Comparison of ENCODE assay signal across 17 cellular contexts in the genomic region with DNA sequence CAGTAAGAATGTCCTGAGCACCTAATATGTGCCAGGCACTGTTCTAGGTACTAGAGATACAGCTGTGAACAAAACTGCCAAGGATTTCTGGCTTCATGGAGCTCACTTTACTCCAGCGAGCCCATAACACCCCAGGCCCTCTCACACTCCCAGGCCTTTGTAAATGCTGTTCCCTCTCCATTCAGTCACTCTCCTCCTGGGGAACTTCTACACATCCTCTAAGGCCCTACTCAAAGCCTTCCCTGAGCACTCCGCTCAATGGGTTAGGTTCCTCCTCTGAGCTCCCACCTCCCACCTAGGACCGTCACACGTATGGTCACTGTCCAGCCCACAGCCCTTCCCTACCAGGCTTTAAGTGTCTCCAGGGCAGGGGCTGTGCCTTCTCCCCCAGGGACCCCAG. TPM values are rescaled to one million over a fixed set of nuclear protein-coding genes. Genes with fewer than 3 reads are reported as not detected.
DNase-seq lines count a peak whose midpoint lies in the region; ATAC-seq and TF ChIP-seq lines count a peak whose summit lies in the region.
"Had no signal": no experiment of that assay in that cellular context is flagged by ENCODE, and none has a peak within 500 bp of the region (broad histone marks: within the 10 kb centered on the region; RNA-seq: fewer than 3 reads in every experiment).

No MANE protein-coding gene starts in this region.

- H3K36me3 ChIP-seq in breast epithelium = no peaks in the 10 kb centered on the region
- H3K36me3 ChIP-seq in uterus = no peaks in the 10 kb centered on the region
- H3K36me3 ChIP-seq: right atrium auricular region had no signal

- no peak for TF ChIP-seq POLR2A in breast epithelium (IDR thresholded peaks at IDR 0.05)
- no peak for TF ChIP-seq POLR2A in uterus (IDR thresholded peaks at IDR 0.05)

- in situ Hi-C loops in GM13977 (cut with MboI; ENCODE audit: low pct_unique_long_range_greater_than_20kb, low sequenced_read_pairs, unreplicated experiment) = no loop called here

- H3K27ac Mint-ChIP-seq in MCF 10A (ENCODE audit: low read depth, unreplicated experiment) = peak overlapping the region; percentile 37
- H3K27ac Mint-ChIP-seq in activated naive CD8-positive, alpha-beta T cell treated with anti-CD3 and anti-CD28 coated beads, Interleukin-2, amount 10 ng/mL, durations not matched to agents 7 days and 5 days = peak overlapping the region; percentile 76
- peak overlapping the region in 6 of 10 donors; percentile 5 to 85 (median 47) for H3K27ac Mint-ChIP-seq in naive thymus-derived CD8-positive, alpha-beta T cell

- no peak overlapping the region for H3K4me3 Mint-ChIP-seq in MCF 10A (ENCODE audit: unreplicated experiment)
- no peak overlapping the region for H3K4me3 Mint-ChIP-seq in activated naive CD8-positive, alpha-beta T cell treated with anti-CD3 and anti-CD28 coated beads, Interleukin-2, amount 10 ng/mL, durations not matched to agents 7 days and 5 days
- no peak overlapping the region for H3K4me3 Mint-ChIP-seq in naive thymus-derived CD8-positive, alpha-beta T cell

- TF ChIP-seq CTCF in MCF 10A (IDR thresholded peaks at IDR 0.05; ENCODE audit: unreplicated experiment) (no peak), breast epithelium (IDR thresholded peaks at IDR 0.05) (no peak), uterus (IDR thresholded peaks at IDR 0.05) (no peak), GM13977 (IDR thresholded peaks at IDR 0.05; ENCODE audit: extremely low read depth, insufficient read depth, missing control alignments) (no peak)

- H3K27me3 ChIP-seq in breast epithelium (no peaks in the 10 kb centered on the region), uterus (no peaks in the 10 kb centered on the region)
- H3K27me3 ChIP-seq: right atrium auricular region had no signal

- intact Hi-C loops in MCF 10A (cut with micrococcal nuclease) (no loop called here), breast epithelium (cut with DNase I; ENCODE audit: low total_unique reads) (no loop called here), uterus (cut with DNase I; ENCODE audit: low total_unique reads) (no loop called here)

- no peak overlapping the region for H3K4me3 ChIP-seq in breast epithelium
- H3K4me3 ChIP-seq in uterus = no peak overlapping the region
- H3K4me3 ChIP-seq: right atrium auricular region had no signal

- H3K4me1 Mint-ChIP-seq in MCF 10A (ENCODE audit: insufficient read depth, unreplicated experiment) = peaks cover 17% of the 10 kb centered on the region
- H3K4me1 Mint-ChIP-seq in activated naive CD8-positive, alpha-beta T cell treated with anti-CD3 and anti-CD28 coated beads, Interleukin-2, amount 10 ng/mL, durations not matched to agents 7 days and 5 days = peaks cover 37% of the 10 kb centered on the region
- H3K4me1 Mint-ChIP-seq in naive thymus-derived CD8-positive, alpha-beta T cell = peaks cover 15 to 43% (median 31%) of the 10 kb centered on the region in 4 donors

- H3K4me1 ChIP-seq in breast epithelium (no peaks in the 10 kb centered on the region), uterus (no peaks in the 10 kb centered on the region)

- no peaks in the 10 kb centered on the region for H3K9me3 Mint-ChIP-seq in MCF 10A (ENCODE audit: unreplicated experiment)
- H3K9me3 Mint-ChIP-seq in activated naive CD8-positive, alpha-beta T cell treated with anti-CD3 and anti-CD28 coated beads, Interleukin-2, amount 10 ng/mL, durations not matched to agents 7 days and 5 days = no peaks in the 10 kb centered on the region
- no peaks in the 10 kb centered on the region for H3K9me3 Mint-ChIP-seq in naive thymus-derived CD8-positive, alpha-beta T cell

- ATAC-seq in activated naive CD8-positive, alpha-beta T cell treated with anti-CD3 and anti-CD28 coated beads, Interleukin-2, amount 10 ng/mL, durations not matched to agents 7 days and 5 days (ENCODE audit: low read depth) = no peak
- no peak for ATAC-seq in naive thymus-derived CD8-positive, alpha-beta T cell
- ATAC-seq in GM21825 (IDR thresholded peaks at IDR 0.05; ENCODE audit: unreplicated experiment) = no peak
- ATAC-seq: left lobe of liver had no signal

- no peaks in the 10 kb centered on the region for H3K27me3 Mint-ChIP-seq in MCF 10A (ENCODE audit: insufficient read depth, unreplicated experiment)
- no peaks in the 10 kb centered on the region for H3K27me3 Mint-ChIP-seq in activated naive CD8-positive, alpha-beta T cell treated with anti-CD3 and anti-CD28 coated beads, Interleukin-2, amount 10 ng/mL, durations not matched to agents 7 days and 5 days
- no peaks in the 10 kb centered on the region for H3K27me3 Mint-ChIP-seq in naive thymus-derived CD8-positive, alpha-beta T cell

- POLR2A ChIA-PET in MCF 10A (lab: Yijun Ruan, JAX) = no interaction called here
- POLR2A ChIA-PET in activated naive CD8-positive, alpha-beta T cell treated with anti-CD3 and anti-CD28 coated beads, Interleukin-2, amount 10 ng/mL, durations not matched to agents 7 days and 5 days (lab: Charles Lee) = interaction anchor here (2.1 kb wide), 1 partner anchor 22 kb away, joined by 7 read pairs; no protein-coding TSS in a partner anchor
- POLR2A ChIA-PET in naive thymus-derived CD8-positive, alpha-beta T cell (lab: Charles Lee) = interaction anchor here (0.7 kb wide), 1 partner anchor 201 kb away, joined by 3 read pairs; no protein-coding TSS in a partner anchor

- no peaks in the 10 kb centered on the region for H3K9me3 ChIP-seq in breast epithelium
- no peaks in the 10 kb centered on the region for H3K9me3 ChIP-seq in uterus
- H3K9me3 ChIP-seq: right atrium auricular region had no signal

- peaks cover 4% of the 10 kb centered on the region for H3K36me3 Mint-ChIP-seq in MCF 10A (ENCODE audit: insufficient read depth, unreplicated experiment)
- peaks cover 8% of the 10 kb centered on the region for H3K36me3 Mint-ChIP-seq in activated naive CD8-positive, alpha-beta T cell treated with anti-CD3 and anti-CD28 coated beads, Interleukin-2, amount 10 ng/mL, durations not matched to agents 7 days and 5 days
- H3K36me3 Mint-ChIP-seq in naive thymus-derived CD8-positive, alpha-beta T cell = peaks cover 0 to 6% (median 0%) of the 10 kb centered on the region in 3 donors

- BruUV-seq in MCF 10A (replicated peaks; lab: Mats Ljungman, UMichigan) = no TSS peak

- CTCF ChIA-PET in MCF 10A (lab: Yijun Ruan, JAX) = interaction anchor here (0.6 to 2.0 kb wide), 3 partner anchors 24 to 228 kb away, joined by 3 to 11 read pairs (median 4); no protein-coding TSS in a partner anchor

- DNase-seq in MCF 10A (ENCODE audit: unreplicated experiment) (no peak), breast epithelium (ENCODE audit: low spot score in 2 of 2) (no peak), uterus (no peak), GM13977 (ENCODE audit: low spot score) (no peak)
- DNase-seq in activated naive CD8-positive, alpha-beta T cell treated with anti-CD3 and anti-CD28 coated beads, Interleukin-2, amount 10 ng/mL, durations not matched to agents 7 days and 5 days = no peak
- DNase-seq in naive thymus-derived CD8-positive, alpha-beta T cell = no peak
- DNase-seq in central memory CD4-positive, alpha-beta T cell = no peak
- DNase-seq: NCI-H1436 treated with DMSO at 0.1 percent for 48 hours; NCI-H446; stimulated activated CD4-positive, alpha-beta T cell treated with anti-CD3 and anti-CD28 coated beads, Interleukin-4, amount 100 ng/mL, for 24 hours; stimulated activated naive CD4-positive, alpha-beta T cell had no signal

- no peak overlapping the region for H3K27ac ChIP-seq in breast epithelium
- peak overlapping the region; percentile 74 to 76 for H3K27ac ChIP-seq in uterus
- H3K27ac ChIP-seq: KMS-11, right atrium auricular region, VCaP had no signal

RNA-seq across cellular contexts. Expression of a gene that starts 27.2 kb away (rescaled TPM):
- total RNA-seq in MCF 10A (2022) (0.81 and 1.6 TPM in 2 replicates), breast epithelium (1 to 10 TPM in 1 of 3 donors, under 1 TPM in 2; 0.80 to 1.3 (median 0.88) TPM), uterus (10 to 100 TPM in 1 of 4 donors, 1 to 10 TPM in 1, under 1 TPM in 1, not detected in 1; 0.29 to 16.9 (median 4.5) TPM)
- total RNA-seq in activated naive CD8-positive, alpha-beta T cell treated with anti-CD3 and anti-CD28 coated beads, Interleukin-2, amount 10 ng/mL, durations not matched to agents 7 days and 5 days = 10 to 100 TPM; 15.2 to 15.8 TPM
- total RNA-seq in naive thymus-derived CD8-positive, alpha-beta T cell = 1 to 10 TPM; 3.2 TPM
- 1 to 10 TPM in 1 of 3 donors, under 1 TPM in 2; 0.09 to 1.7 (median 0.20) TPM for polyA plus RNA-seq in naive thymus-derived CD8-positive, alpha-beta T cell

RNA-seq across cellular contexts. Expression of a gene that starts 39.1 kb away (rescaled TPM):
- total RNA-seq in MCF 10A (2022) = not detected in 2 replicates
- total RNA-seq in breast epithelium = 1 to 10 TPM; 1.1 to 4.6 (median 1.3) TPM
- total RNA-seq in activated naive CD8-positive, alpha-beta T cell treated with anti-CD3 and anti-CD28 coated beads, Interleukin-2, amount 10 ng/mL, durations not matched to agents 7 days and 5 days = not detected
- not detected for total RNA-seq in naive thymus-derived CD8-positive, alpha-beta T cell
- polyA plus RNA-seq in naive thymus-derived CD8-positive, alpha-beta T cell = not detected
- total RNA-seq in uterus = 1 to 10 TPM in 2 of 4 donors, not detected in 2; 1.1 to 2.3 TPM
- polyA plus RNA-seq: neural cell had no signal

RNA-seq across cellular contexts. Expression of a gene that starts 54.4 kb away (rescaled TPM):
- total RNA-seq in MCF 10A (2022) = 55.5 and 56.4 TPM in 2 replicates
- 10 to 100 TPM; 39.0 to 48.9 (median 44.5) TPM for total RNA-seq in breast epithelium
- total RNA-seq in activated naive CD8-positive, alpha-beta T cell treated with anti-CD3 and anti-CD28 coated beads, Interleukin-2, amount 10 ng/mL, durations not matched to agents 7 days and 5 days = 10 to 100 TPM; 55.3 to 63.2 TPM
- 10 to 100 TPM; 49.0 to 54.1 TPM for total RNA-seq in naive thymus-derived CD8-positive, alpha-beta T cell
- polyA plus RNA-seq in naive thymus-derived CD8-positive, alpha-beta T cell = 100 to 1,000 TPM; 113 to 151 (median 150) TPM
- 10 to 100 TPM; 15.4 to 60.6 (median 35.7) TPM for total RNA-seq in uterus

Comparison
In these comparisons a context has a peak if more than half of its experiments do, and no peak if none do; other contexts are left out.
1. H3K27ac ChIP-seq: peak in uterus (2 of 2); none in breast epithelium (0 of 2).
2. Peak in every context shown above with its lines, with median percentiles within 50 percentile points of each other: H3K27ac Mint-ChIP-seq.